In the genomic region with DNA sequence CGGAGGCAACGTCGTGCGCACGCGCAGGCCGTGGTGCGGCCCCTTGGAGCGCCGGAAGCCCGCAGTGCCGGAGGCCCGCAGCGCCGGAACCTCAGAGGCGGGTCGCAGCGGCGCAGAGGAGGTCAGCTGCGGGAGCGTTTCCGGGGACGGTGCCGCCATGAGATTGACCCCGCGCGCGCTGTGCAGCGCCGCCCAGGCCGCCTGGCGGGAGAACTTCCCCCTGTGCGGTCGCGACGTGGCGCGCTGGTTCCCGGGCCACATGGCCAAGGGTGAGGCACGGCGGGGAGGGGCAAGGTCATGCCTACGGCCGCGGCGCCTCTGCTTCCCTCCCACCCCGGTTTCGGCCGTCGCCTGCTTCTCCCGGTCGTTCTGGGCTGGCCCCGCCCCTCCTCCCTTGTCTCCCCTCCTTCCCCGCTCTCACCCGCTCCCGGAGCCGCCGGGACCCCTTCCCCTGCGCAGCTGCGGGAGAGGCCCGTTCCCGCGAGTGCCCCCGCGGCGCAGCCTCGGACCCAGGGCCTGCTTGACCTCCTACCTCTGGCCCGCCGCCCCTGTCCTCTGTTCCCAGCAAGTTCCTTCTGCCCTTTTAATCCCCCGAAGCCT, we compare ENCODE assay signal across 1 cellular context.
TF ChIP-seq lines count a peak whose summit lies in the region.

Gene MTG1 (plus strand): TSS at position 94 of the 600 bp plus-strand sequence. CDS start 64 bp downstream, at position 158.

TF ChIP-seq in HepG2, 621 proteins besides CTCF, POLR2A, EP300 and RAD21 (continued from another document):
- TF ChIP-seq, protein P1, sequence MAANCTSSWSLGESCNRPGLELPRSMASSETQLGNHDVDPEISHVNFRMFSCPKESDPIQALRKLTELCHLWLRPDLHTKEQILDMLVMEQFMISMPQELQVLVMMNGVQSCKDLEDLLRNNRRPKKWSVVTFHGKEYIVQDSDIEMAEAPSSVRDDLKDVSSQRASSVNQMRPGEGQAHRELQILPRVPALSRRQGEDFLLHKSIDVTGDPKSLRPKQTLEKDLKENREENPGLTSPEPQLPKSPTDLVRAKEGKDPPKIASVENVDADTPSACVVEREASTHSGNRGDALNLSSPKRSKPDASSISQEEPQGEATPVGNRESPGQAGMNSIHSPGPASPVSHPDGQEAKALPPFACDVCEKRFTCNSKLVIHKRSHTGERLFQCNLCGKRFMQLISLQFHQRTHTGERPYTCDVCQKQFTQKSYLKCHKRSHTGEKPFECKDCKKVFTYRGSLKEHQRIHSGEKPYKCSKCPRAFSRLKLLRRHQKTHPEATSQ (CRISPR knock-in tag; IDR thresholded peaks at IDR 0.05; ENCODE audit: borderline replicate concordance), result peak; percentile 26; the same call in 1 of the 2 replicates
- TF ChIP-seq MYC (CRISPR knock-in tag; IDR thresholded peaks at IDR 0.05; ENCODE audit: borderline replicate concordance) (peak; percentile 98), XRCC5 (optimal IDR thresholded peaks at IDR 0.05; ENCODE audit: low read length) (peak; percentile 80), THAP7 (CRISPR knock-in tag; IDR thresholded peaks at IDR 0.05) (peak; percentile 99), LBX2 (CRISPR knock-in tag; IDR thresholded peaks at IDR 0.05; ENCODE audit: borderline replicate concordance) (peak; percentile 78; the same call in 1 of the 2 replicates), HNRNPLL (IDR thresholded peaks at IDR 0.05; ENCODE audit: low read depth, low read length, poor library complexity, severe bottlenecking) (peak; percentile 71), MAFK (conservative IDR thresholded peaks at IDR 0.05 in 1 of 2, IDR thresholded peaks at IDR 0.05 in 1 of 2; ENCODE audit: low read length in 2 of 2) (no peak), TEF (CRISPR knock-in tag; IDR thresholded peaks at IDR 0.05) (peak; percentile 53; the same call in 1 of the 2 replicates), BCL6 (CRISPR knock-in tag; IDR thresholded peaks at IDR 0.05) (peak; percentile 46; the same call in 1 of the 2 replicates), ZNF781 (CRISPR knock-in tag; IDR thresholded peaks at IDR 0.05; ENCODE audit: borderline replicate concordance, not compliant biosample characterization) (peak; percentile 72), KDM2A (CRISPR knock-in tag; IDR thresholded peaks at IDR 0.05; ENCODE audit: borderline replicate concordance, low read depth) (peak; percentile 97), ZBTB42 (CRISPR knock-in tag; IDR thresholded peaks at IDR 0.05) (no peak), HNF4G (IDR thresholded peaks at IDR 0.05; ENCODE audit: borderline replicate concordance, low read depth, low read length) (peak; percentile 22; the same call in 1 of the 2 replicates), HNF4G (CRISPR knock-in tag; IDR thresholded peaks at IDR 0.05; ENCODE audit: borderline replicate concordance, low read depth) (no peak), NFKBIZ (CRISPR knock-in tag; IDR thresholded peaks at IDR 0.05) (0 out of 2 replicates have a peak, but pooled peaks have one; percentile 79), ZBTB39 (CRISPR knock-in tag; IDR thresholded peaks at IDR 0.05) (peak; percentile 85; the same call in 1 of the 2 replicates), ZFX (CRISPR knock-in tag; IDR thresholded peaks at IDR 0.05; ENCODE audit: low read depth) (peak; percentile 97), ZNF589 (CRISPR knock-in tag; conservative IDR thresholded peaks at IDR 0.05) (no peak; the same call in 1 of the 2 replicates), PTBP1 (IDR thresholded peaks at IDR 0.05; ENCODE audit: low read depth, low read length, poor library complexity, severe bottlenecking) (no peak), ZNF547 (CRISPR knock-in tag; IDR thresholded peaks at IDR 0.05) (peak; percentile 95), ZNF121 (CRISPR knock-in tag; IDR thresholded peaks at IDR 0.05) (peak; percentile 46; the same call in 1 of the 2 replicates)
- TF ChIP-seq, protein P2, sequence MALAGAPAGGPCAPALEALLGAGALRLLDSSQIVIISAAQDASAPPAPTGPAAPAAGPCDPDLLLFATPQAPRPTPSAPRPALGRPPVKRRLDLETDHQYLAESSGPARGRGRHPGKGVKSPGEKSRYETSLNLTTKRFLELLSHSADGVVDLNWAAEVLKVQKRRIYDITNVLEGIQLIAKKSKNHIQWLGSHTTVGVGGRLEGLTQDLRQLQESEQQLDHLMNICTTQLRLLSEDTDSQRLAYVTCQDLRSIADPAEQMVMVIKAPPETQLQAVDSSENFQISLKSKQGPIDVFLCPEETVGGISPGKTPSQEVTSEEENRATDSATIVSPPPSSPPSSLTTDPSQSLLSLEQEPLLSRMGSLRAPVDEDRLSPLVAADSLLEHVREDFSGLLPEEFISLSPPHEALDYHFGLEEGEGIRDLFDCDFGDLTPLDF (CRISPR knock-in tag; IDR thresholded peaks at IDR 0.05), result peak; percentile 95
